15 cellular contexts compared by ENCODE assay signal in the genomic region with DNA sequence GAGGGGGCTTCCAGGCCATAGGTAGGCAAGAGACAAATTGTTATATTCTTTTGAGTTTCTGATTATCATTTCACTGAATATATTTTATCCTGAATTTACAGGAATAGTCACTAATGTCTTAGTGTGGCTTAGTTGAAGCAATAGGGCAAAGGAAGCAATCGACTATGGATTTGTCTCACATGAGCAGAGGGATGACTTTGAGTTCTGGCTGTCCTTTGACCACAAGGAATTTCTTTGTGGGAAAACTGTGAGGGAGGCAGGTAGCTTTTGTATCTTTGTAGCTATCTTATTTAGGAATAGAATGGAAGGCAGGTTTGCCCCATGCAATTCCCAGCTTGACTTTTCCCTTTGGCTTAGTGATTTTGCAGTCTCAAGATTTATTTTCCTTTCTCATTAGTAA.
DNase-seq lines count a peak whose midpoint lies in the region; ATAC-seq and TF ChIP-seq lines count a peak whose summit lies in the region.
"Had no signal": no experiment of that assay in that cellular context is flagged by ENCODE, and none has a peak within 500 bp of the region (broad histone marks: within the 10 kb centered on the region; RNA-seq: fewer than 3 reads in every experiment).

No MANE protein-coding gene starts in this region.

- no peak for TF ChIP-seq POLR2A in erythroblast (IDR thresholded peaks at IDR 0.05; ENCODE audit: low read length)

- H3K9me3 Mint-ChIP-seq in activated CD4-positive, alpha-beta T cell treated with anti-CD3 and anti-CD28 coated beads for 36 hours (ENCODE audit: low read depth), result peaks cover under 1% of the 10 kb centered on the region

- no peak for ATAC-seq in activated CD4-positive, alpha-beta T cell treated with anti-CD3 and anti-CD28 coated beads for 36 hours
- no peak for ATAC-seq in stimulated activated naive CD8-positive, alpha-beta T cell treated with anti-CD3 and anti-CD28 coated beads, Interleukin-15, Interleukin-2, amounts not matched to agents 100 U/mL and 50 U/mL, for 24 hours

- H3K4me2 ChIP-seq in smooth muscle cell, result no peak overlapping the region

- no peaks in the 10 kb centered on the region for H3F3A ChIP-seq in smooth muscle cell (ENCODE audit: low read depth)

- no peak overlapping the region for H3K9ac ChIP-seq in smooth muscle cell (ENCODE audit: low read depth)

- no peak overlapping the region for H3K27ac ChIP-seq in smooth muscle cell (ENCODE audit: low read depth)
- H3K27ac ChIP-seq: C4-2B, HL-60 had no signal

- H3K4me1 Mint-ChIP-seq in activated CD4-positive, alpha-beta T cell treated with anti-CD3 and anti-CD28 coated beads for 36 hours, result no peaks in the 10 kb centered on the region

- CTCF ChIA-PET in activated CD4-positive, alpha-beta T cell treated with anti-CD3 and anti-CD28 coated beads for 36 hours (lab: Charles Lee), result no interaction called here

- H3K4me1 ChIP-seq in smooth muscle cell (ENCODE audit: low read depth), result peaks cover 10% of the 10 kb centered on the region
- H3K4me1 ChIP-seq: Caco-2 had no signal

- H3K36me3 Mint-ChIP-seq in activated CD4-positive, alpha-beta T cell treated with anti-CD3 and anti-CD28 coated beads for 36 hours (ENCODE audit: low read depth), result no peaks in the 10 kb centered on the region
- H3K36me3 Mint-ChIP-seq: IgD-negative memory B cell had no signal

- WGBS in smooth muscle cell (ENCODE audit: low lambda C conversion rate), result 67% methylated on average over 1 of the region's 1 CpG

- intact Hi-C loops in activated CD4-positive, alpha-beta T cell treated with anti-CD3 and anti-CD28 coated beads for 36 hours (cut with DNase I, micrococcal nuclease), result no loop called here

- H3K4me3 ChIP-seq in smooth muscle cell, result no peak overlapping the region

- TF ChIP-seq CTCF in smooth muscle cell (IDR thresholded peaks at IDR 0.05; ENCODE audit: borderline replicate concordance, insufficient read depth, poor library complexity, severe bottlenecking), result no peak

- no peaks in the 10 kb centered on the region for H3K27me3 Mint-ChIP-seq in activated CD4-positive, alpha-beta T cell treated with anti-CD3 and anti-CD28 coated beads for 36 hours
- H3K27me3 Mint-ChIP-seq: CD4-positive, alpha-beta T cell; IgD-negative memory B cell had no signal

- no peaks in the 10 kb centered on the region for H3K9me3 ChIP-seq in smooth muscle cell (replicated peaks; ENCODE audit: low read depth)
- H3K9me3 ChIP-seq: Caco-2 had no signal

- no peaks in the 10 kb centered on the region for H4K20me1 ChIP-seq in smooth muscle cell (ENCODE audit: low read depth)

- H2AFZ ChIP-seq in smooth muscle cell (ENCODE audit: low read depth), result peak overlapping the region; percentile 24

- POLR2A ChIA-PET in activated CD4-positive, alpha-beta T cell treated with anti-CD3 and anti-CD28 coated beads for 36 hours (lab: Charles Lee), result no interaction called here

- H3K79me2 ChIP-seq in smooth muscle cell (ENCODE audit: low read depth), result no peaks in the 10 kb centered on the region

- no peaks in the 10 kb centered on the region for H3K36me3 ChIP-seq in smooth muscle cell (ENCODE audit: low read depth)

- no peaks in the 10 kb centered on the region for H3K27me3 ChIP-seq in smooth muscle cell (ENCODE audit: low read depth)

- H3K4me3 Mint-ChIP-seq in activated CD4-positive, alpha-beta T cell treated with anti-CD3 and anti-CD28 coated beads for 36 hours, result no peak overlapping the region
- H3K4me3 Mint-ChIP-seq: CD4-positive, alpha-beta T cell; IgD-negative memory B cell had no signal

- H3K27ac Mint-ChIP-seq in activated CD4-positive, alpha-beta T cell treated with anti-CD3 and anti-CD28 coated beads for 36 hours, result no peak overlapping the region
- H3K27ac Mint-ChIP-seq: CD4-positive, alpha-beta T cell; IgD-negative memory B cell had no signal

- DNase-seq in LHCN-M2 (ENCODE audit: low read depth) (peak; percentile 50), fibroblast of gingiva (ENCODE audit: low read depth) (peak; percentile 58), myocyte (ENCODE audit: low read depth) (peak; percentile 53), smooth muscle cell (lab: John Stamatoyannopoulos, UW; ENCODE audit: unreplicated experiment) (no peak), erythroblast (lab: John Stamatoyannopoulos, UW) (no peak), NOMO-1 treated with dmso at 0.1 percent for 144 hours (lab: John Stamatoyannopoulos, UW; ENCODE audit: unreplicated experiment) (no peak)
- DNase-seq in activated CD4-positive, alpha-beta T cell treated with anti-CD3 and anti-CD28 coated beads for 36 hours, result no peak
- no peak for DNase-seq in stimulated activated naive CD8-positive, alpha-beta T cell treated with anti-CD3 and anti-CD28 coated beads, Interleukin-15, Interleukin-2, amounts not matched to agents 100 U/mL and 50 U/mL, for 24 hours
- DNase-seq: ACHN; AML-193; Caco-2; CD4-positive, alpha-beta T cell had no signal

Comparison
In these comparisons a context has a peak if more than half of its experiments do, and no peak if none do; other contexts are left out.
1. DNase-seq: peak in LHCN-M2 (single experiment), fibroblast of gingiva (single experiment) and myocyte (single experiment); none in smooth muscle cell (single experiment), erythroblast (0 of 2), activated CD4-positive, alpha-beta T cell treated with anti-CD3 and anti-CD28 coated beads for 36 hours (single experiment), NOMO-1 treated with dmso at 0.1 percent for 144 hours (single experiment) and stimulated activated naive CD8-positive, alpha-beta T cell treated with anti-CD3 and anti-CD28 coated beads, Interleukin-15, Interleukin-2, amounts not matched to agents 100 U/mL and 50 U/mL, for 24 hours (single experiment).